33 cellular contexts compared by ENCODE assay signal in genomic region chr3:18641916-18642315, GRCh38.
"Had no signal": no experiment of that assay in that cellular context is flagged by ENCODE, and none has a peak within 500 bp of the region (broad histone marks: within the 10 kb centered on the region; RNA-seq: fewer than 3 reads in every experiment).

No MANE protein-coding gene starts in this region.

- H3K9me2 ChIP-seq: SK-N-SH had no signal

- H3K27me3 Mint-ChIP-seq: activated CD4-positive, alpha-beta T cell treated with anti-CD3 and anti-CD28 coated beads, Interleukin-2, amount 10 ng/mL, durations not matched to agents 24 days and 14 days; activated CD8-positive, alpha-beta memory T cell treated with anti-CD3 and anti-CD28 coated beads, Interleukin-2, amount 10 ng/mL, durations not matched to agents 7 days and 5 days; T-cell had no signal

- H3K27ac ChIP-seq: adrenal gland, body of pancreas, breast epithelium, Peyer's patch, SJSA1, WERI-Rb-1 had no signal

- H3K27me3 ChIP-seq: adrenal gland, body of pancreas, breast epithelium, Peyer's patch, SJSA1 had no signal

- H3K4me1 ChIP-seq: adrenal gland, breast epithelium, Peyer's patch, SJSA1 had no signal

- H3K9me3 ChIP-seq: adrenal gland, body of pancreas, Peyer's patch, SJSA1, SK-N-SH had no signal

- H3K27ac Mint-ChIP-seq: activated CD4-positive, alpha-beta T cell treated with anti-CD3 and anti-CD28 coated beads, Interleukin-2, amount 10 ng/mL, durations not matched to agents 24 days and 14 days; activated CD8-positive, alpha-beta memory T cell treated with anti-CD3 and anti-CD28 coated beads, Interleukin-2, amount 10 ng/mL, durations not matched to agents 7 days and 5 days had no signal

- H3K36me3 Mint-ChIP-seq: T-cell had no signal

- H3K9ac ChIP-seq: SK-N-SH had no signal

- H3K36me3 ChIP-seq: adrenal gland, breast epithelium, Peyer's patch, SJSA1, WERI-Rb-1 had no signal

- ATAC-seq: activated CD8-positive, alpha-beta memory T cell treated with anti-CD3 and anti-CD28 coated beads, Interleukin-2, amount 10 ng/mL, durations not matched to agents 7 days and 5 days; activated naive CD4-positive, alpha-beta T cell treated with anti-CD3 and anti-CD28 coated beads, Interleukin-2, amount 50 U/mL, for 72 hours; body of pancreas; K562; T-cell had no signal

- H3K4me3 Mint-ChIP-seq: activated CD4-positive, alpha-beta T cell treated with anti-CD3 and anti-CD28 coated beads, Interleukin-2, amount 10 ng/mL, durations not matched to agents 24 days and 14 days; activated CD8-positive, alpha-beta memory T cell treated with anti-CD3 and anti-CD28 coated beads, Interleukin-2, amount 10 ng/mL, durations not matched to agents 7 days and 5 days; activated naive CD4-positive, alpha-beta T cell treated with anti-CD3 and anti-CD28 coated beads for 36 hours had no signal

- H3K4me2 ChIP-seq: SK-N-SH had no signal

- H3K4me3 ChIP-seq: adrenal gland, body of pancreas, breast epithelium, K562, Peyer's patch, SJSA1 had no signal

- DNase-seq: activated CD4-positive, alpha-beta T cell treated with anti-CD3 and anti-CD28 coated beads for 1 hour; activated CD4-positive, alpha-beta T cell treated with anti-CD3 and anti-CD28 coated beads, Interleukin-2, amount 10 ng/mL, durations not matched to agents 24 days and 14 days; activated CD4-positive, alpha-beta T cell treated with anti-CD3 and anti-CD28 coated beads, Interleukin-2, amount 50 U/mL, for 48 hours; activated CD4-positive, CD25-positive, alpha-beta regulatory T cell; activated CD8-positive, alpha-beta memory T cell treated with anti-CD3 and anti-CD28 coated beads for 24 hours; activated CD8-positive, alpha-beta memory T cell treated with anti-CD3 and anti-CD28 coated beads, Interleukin-2, amount 10 ng/mL, durations not matched to agents 7 days and 5 days; activated CD8-positive, alpha-beta memory T cell treated with anti-CD3 and anti-CD28 coated beads, Interleukin-2, amount 50 U/mL, for 48 hours; activated gamma-delta T cell treated with Interleukin-2 at 50 U/mL for 16 hours; activated naive CD4-positive, alpha-beta T cell treated with anti-CD3 and anti-CD28 coated beads for 36 hours; activated T-cell treated with anti-CD3 and anti-CD28 coated beads, Interleukin-2, amount 50 U/mL, for 1 hour; adrenal gland; body of pancreas; NCI-H1092 treated with DMSO at 0.1 percent for 48 hours; NCI-H1417; NCI-H146; NCI-H187 treated with DMSO at 0.1 percent for 48 hours; NCI-H2081; NCI-H226; NCI-H446 treated with DMSO at 0.1 percent for 48 hours; NCI-H524; NCI-H69; Peyer's patch; RPMI8226; SHP77 treated with DMSO at 0.1 percent for 48 hours; SK-N-SH; T-cell; T-helper 2 cell; T-helper 9 cell; WERI-Rb-1 had no signal
